ENCODE assay signal across 1 cellular context in genomic region chr12:131975228-131975627, GRCh38.
TF ChIP-seq lines count a peak whose summit lies in the region.

No MANE protein-coding gene starts in this region.

TF ChIP-seq in K562, 482 proteins besides CTCF, POLR2A, EP300 and RAD21:
- peak in 1 of 2 experiments; percentile 49; a peak in 3 of 4 replicates for TF ChIP-seq NRF1 (conservative IDR thresholded peaks at IDR 0.05 in 1 of 2, IDR thresholded peaks at IDR 0.05 in 1 of 2)
- no peak for TF ChIP-seq MYC (IDR thresholded peaks at IDR 0.05; ENCODE audit: low read depth, low read length)
- no peak for TF ChIP-seq MYC (CRISPR knock-in tag; IDR thresholded peaks at IDR 0.05; ENCODE audit: borderline replicate concordance, low read depth)
TF ChIP-seq in K562: peak in this region for 1.
